12 cellular contexts compared by ENCODE assay signal in genomic region chr3:66486646-66487045, GRCh38. TPM values are rescaled to one million over a fixed set of nuclear protein-coding genes. Genes with fewer than 3 reads are reported as not detected.
DNase-seq lines count a peak whose midpoint lies in the region; ATAC-seq and TF ChIP-seq lines count a peak whose summit lies in the region.
"Had no signal": no experiment of that assay in that cellular context is flagged by ENCODE, and none has a peak within 500 bp of the region (broad histone marks: within the 10 kb centered on the region; RNA-seq: fewer than 3 reads in every experiment).

No MANE protein-coding gene starts in this region.

- H3K27ac ChIP-seq in AG04450 (ENCODE audit: low read depth, low read length) (peak overlapping the region; percentile 95), colonic mucosa (peak overlapping the region; percentile 58)

- DNase-seq in AG04450 (ENCODE audit: low read depth, low spot score) (peak; percentile 69), HCEC 1CT (peak; percentile 85), colonic mucosa (no peak), SKM-1 (lab: John Stamatoyannopoulos, UW; ENCODE audit: unreplicated experiment) (no peak), medulla oblongata (ENCODE audit: extremely low spot score) (no peak)
- DNase-seq in activated CD4-positive, alpha-beta memory T cell treated with anti-CD3 and anti-CD28 coated beads for 36 hours, result no peak
- DNase-seq: Caco-2; mesendoderm; stimulated activated naive CD4-positive, alpha-beta T cell treated with Interleukin-2 at 50 U/mL for 16 hours; T-cell had no signal

- no peaks in the 10 kb centered on the region for H3K9me3 Mint-ChIP-seq in nephron
- H3K9me3 Mint-ChIP-seq in activated CD4-positive, alpha-beta memory T cell treated with anti-CD3 and anti-CD28 coated beads for 36 hours, result no peaks in the 10 kb centered on the region
- H3K9me3 Mint-ChIP-seq: T-cell had no signal

- H3K36me3 ChIP-seq in colonic mucosa, result no peaks in the 10 kb centered on the region

- no peaks in the 10 kb centered on the region for H3K27me3 ChIP-seq in AG04450 (ENCODE audit: control insufficient read depth, insufficient read depth, low read length)
- no peaks in the 10 kb centered on the region for H3K27me3 ChIP-seq in colonic mucosa

- no peak overlapping the region for H3K9ac ChIP-seq in colonic mucosa (ENCODE audit: low read depth in 2 of 2, low read length in 2 of 2)

- no peaks in the 10 kb centered on the region for H3K36me3 Mint-ChIP-seq in nephron (ENCODE audit: low read depth)
- no peaks in the 10 kb centered on the region for H3K36me3 Mint-ChIP-seq in activated CD4-positive, alpha-beta memory T cell treated with anti-CD3 and anti-CD28 coated beads for 36 hours

- ATAC-seq in HG02610 (IDR thresholded peaks at IDR 0.05; ENCODE audit: unreplicated experiment), result no peak
- ATAC-seq: T-cell had no signal

- H3K4me3 ChIP-seq in AG04450 (ENCODE audit: low read depth, low read length) (no peak overlapping the region; the same call in 1 of the 2 replicates), colonic mucosa (no peak overlapping the region)

- H3K9me3 ChIP-seq in AG04450 (ENCODE audit: control insufficient read depth, insufficient read depth, low read length) (no peaks in the 10 kb centered on the region), colonic mucosa (no peaks in the 10 kb centered on the region)
- H3K9me3 ChIP-seq: Caco-2 had no signal

- peak overlapping the region in 2 of 3 experiments; percentile 51 to 66 for H3K27ac Mint-ChIP-seq in nephron
- no peak overlapping the region for H3K27ac Mint-ChIP-seq in activated CD4-positive, alpha-beta memory T cell treated with anti-CD3 and anti-CD28 coated beads for 36 hours

- CTCF ChIA-PET in AG04450 (lab: Charles Lee), result interaction anchor here (0.6 to 1.8 kb wide), 6 partner anchors 19 to 332 kb away, joined by 3 to 5 read pairs (median 4); no protein-coding TSS in a partner anchor
- CTCF ChIA-PET in activated CD4-positive, alpha-beta memory T cell treated with anti-CD3 and anti-CD28 coated beads for 36 hours (lab: Charles Lee), result interaction anchor here (0.6 to 1.1 kb wide), 3 partner anchors 11 to 451 kb away, joined by 3 to 5 read pairs (median 3); no protein-coding TSS in a partner anchor

- peaks cover 3% of the 10 kb centered on the region for H3K27me3 Mint-ChIP-seq in nephron (ENCODE audit: low read depth)
- no peaks in the 10 kb centered on the region for H3K27me3 Mint-ChIP-seq in activated CD4-positive, alpha-beta memory T cell treated with anti-CD3 and anti-CD28 coated beads for 36 hours
- H3K27me3 Mint-ChIP-seq: T-cell had no signal

- intact Hi-C loops in colonic mucosa (cut with DNase I), result loop anchor here (10.0 kb wide), 1 partner anchor 328 kb away; no protein-coding TSS in a partner anchor
- intact Hi-C loops in activated CD4-positive, alpha-beta memory T cell treated with anti-CD3 and anti-CD28 coated beads for 36 hours (cut with micrococcal nuclease), result no loop called here

- H3K4me3 Mint-ChIP-seq in nephron, result peak overlapping the region in 1 of 3 experiments; percentile 2
- no peak overlapping the region for H3K4me3 Mint-ChIP-seq in activated CD4-positive, alpha-beta memory T cell treated with anti-CD3 and anti-CD28 coated beads for 36 hours
- H3K4me3 Mint-ChIP-seq: T-cell had no signal

- TF ChIP-seq CTCF in AG04450 (IDR thresholded peaks at IDR 0.05; ENCODE audit: low read depth, low read length) (no peak), colonic mucosa (IDR thresholded peaks at IDR 0.05) (no peak), nephron (IDR thresholded peaks at IDR 0.05; ENCODE audit: unreplicated experiment in 3 of 3) (no peak)

- H3K4me1 ChIP-seq in colonic mucosa, result peaks cover 26% of the 10 kb centered on the region

- H3K4me1 Mint-ChIP-seq in nephron, result peaks cover 74% of the 10 kb centered on the region
- H3K4me1 Mint-ChIP-seq in activated CD4-positive, alpha-beta memory T cell treated with anti-CD3 and anti-CD28 coated beads for 36 hours (ENCODE audit: low read depth), result peaks cover 76% of the 10 kb centered on the region

- POLR2A ChIA-PET in AG04450 (lab: Yijun Ruan, JAX), result interaction anchor here (0.7 to 2.1 kb wide), 2 partner anchors 13 to 131 kb away, joined by 3 to 7 read pairs; no protein-coding TSS in a partner anchor
- POLR2A ChIA-PET in activated CD4-positive, alpha-beta memory T cell treated with anti-CD3 and anti-CD28 coated beads for 36 hours (lab: Charles Lee), result no interaction called here

RNA-seq across cellular contexts. Expression of gene LRIG1, which starts 14.2 kb away (rescaled TPM):
- polyA plus RNA-seq in AG04450 (2011; rRNA removed), result 68.3 and 94.3 TPM in 2 replicates
- 108 and 164 TPM in 2 replicates for polyA minus RNA-seq in AG04450 (2011; rRNA and poly(A)+ RNA removed)
- 10 to 100 TPM; 43.9 to 57.5 TPM for total RNA-seq in colonic mucosa
- total RNA-seq in activated CD4-positive, alpha-beta memory T cell treated with anti-CD3 and anti-CD28 coated beads for 36 hours, result 10 to 100 TPM; 35.3 to 40.4 TPM

Comparison
In these comparisons a context has a peak if more than half of its experiments do, and no peak if none do; other contexts are left out.
1. DNase-seq: peak in AG04450 (single experiment) and HCEC 1CT (single experiment); none in colonic mucosa (single experiment), activated CD4-positive, alpha-beta memory T cell treated with anti-CD3 and anti-CD28 coated beads for 36 hours (single experiment), SKM-1 (single experiment) and medulla oblongata (single experiment).